Comparison of ENCODE assay signal across 9 cellular contexts in the genomic region with DNA sequence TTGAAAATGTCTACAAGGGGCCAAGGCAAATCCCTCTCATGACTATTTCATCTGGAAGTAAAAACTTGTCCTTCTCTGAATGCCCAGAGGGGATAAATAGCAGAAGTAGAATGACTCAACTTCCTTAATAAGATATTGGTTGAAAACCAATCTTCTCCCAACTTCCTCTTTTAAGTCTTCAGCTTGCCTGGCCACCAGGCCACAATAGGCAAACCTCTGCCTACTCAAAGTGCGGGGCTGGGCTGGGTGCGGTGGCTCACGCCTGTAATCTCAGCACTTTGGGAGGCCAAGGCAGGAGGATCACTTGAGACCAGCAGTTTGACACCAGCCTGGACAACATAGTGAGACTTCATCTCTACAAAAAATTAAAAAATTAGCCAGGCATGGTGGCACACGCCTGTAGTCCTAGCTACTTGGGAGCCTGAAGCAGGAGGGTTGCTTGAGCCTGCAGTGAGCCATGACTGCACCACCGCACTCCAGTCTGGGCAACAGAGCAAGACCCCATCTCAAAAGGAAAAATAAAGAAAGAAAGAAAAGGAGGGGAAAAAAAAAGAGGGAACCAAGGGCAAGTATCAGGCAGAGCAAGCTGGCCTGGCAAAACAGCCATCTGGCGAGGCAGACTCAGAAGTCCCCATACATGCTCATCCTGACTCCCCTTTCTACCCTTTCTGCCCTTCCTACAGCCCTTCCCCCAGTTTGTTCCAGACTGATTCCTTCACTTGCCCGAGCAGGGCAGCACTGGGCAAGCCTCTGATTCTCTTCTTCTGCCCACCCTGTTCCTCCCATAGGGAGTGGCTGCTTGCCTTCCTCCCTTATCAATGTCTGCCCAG. TPM values are rescaled to one million over a fixed set of nuclear protein-coding genes. Genes with fewer than 3 reads are reported as not detected.
A peak's percentile ranks its signal among the peaks of the same experiment; 100 is the strongest.
DNase-seq lines count a peak whose midpoint lies in the region; ATAC-seq and TF ChIP-seq lines count a peak whose summit lies in the region.
"Had no signal": no experiment of that assay in that cellular context is flagged by ENCODE, and none has a peak within 500 bp of the region (broad histone marks: within the 10 kb centered on the region; RNA-seq: fewer than 3 reads in every experiment).

No MANE protein-coding gene starts in this region.

- peaks cover 85% of the 10 kb centered on the region for H3K4me1 Mint-ChIP-seq in CD8-positive, alpha-beta T cell (ENCODE audit: low read depth)
- H3K4me1 Mint-ChIP-seq in activated naive CD8-positive, alpha-beta T cell treated with anti-CD3 and anti-CD28 coated beads, Interleukin-2, amount 50 U/mL, for 24 hours: peaks cover 93% of the 10 kb centered on the region
- H3K4me1 Mint-ChIP-seq in endodermal cell: peaks cover 6% of the 10 kb centered on the region

- no peak overlapping the region for H3K4me3 ChIP-seq in CD8-positive, alpha-beta T cell (ENCODE audit: low read depth, low read length)
- no peak overlapping the region for H3K4me3 ChIP-seq in mucosa of stomach (ENCODE audit: low read length)
- no peak overlapping the region for H3K4me3 ChIP-seq in endodermal cell (ENCODE audit: low read length)
- H3K4me3 ChIP-seq: cardiac muscle cell had no signal

- no peaks in the 10 kb centered on the region for H3K9me3 ChIP-seq in CD8-positive, alpha-beta T cell (ENCODE audit: low read length)
- H3K9me3 ChIP-seq in mucosa of stomach (ENCODE audit: control insufficient read depth, low read length): no peaks in the 10 kb centered on the region
- no peaks in the 10 kb centered on the region for H3K9me3 ChIP-seq in endodermal cell (ENCODE audit: control insufficient read depth, low read length)

- peaks cover 42% of the 10 kb centered on the region for H3K36me3 Mint-ChIP-seq in CD8-positive, alpha-beta T cell
- H3K36me3 Mint-ChIP-seq in activated naive CD8-positive, alpha-beta T cell treated with anti-CD3 and anti-CD28 coated beads, Interleukin-2, amount 50 U/mL, for 24 hours (ENCODE audit: low read depth): peaks cover 42% of the 10 kb centered on the region
- no peaks in the 10 kb centered on the region for H3K36me3 Mint-ChIP-seq in endodermal cell (ENCODE audit: low read depth)

- no peak for TF ChIP-seq CTCF in CD8-positive, alpha-beta T cell (IDR thresholded peaks at IDR 0.05)
- TF ChIP-seq CTCF in endodermal cell (conservative IDR thresholded peaks at IDR 0.05): no peak

- CTCF ChIA-PET in CD8-positive, alpha-beta T cell (lab: Charles Lee): interaction anchor here (1.0 to 5.1 kb wide), 5 partner anchors 19 to 89 kb away, joined by 3 to 28 read pairs (median 4); no protein-coding TSS in a partner anchor

- peak overlapping the region; percentile 81 for H3K27ac Mint-ChIP-seq in CD8-positive, alpha-beta T cell
- H3K27ac Mint-ChIP-seq in activated naive CD8-positive, alpha-beta T cell treated with anti-CD3 and anti-CD28 coated beads, Interleukin-2, amount 50 U/mL, for 24 hours: peak overlapping the region; percentile 67
- no peak overlapping the region for H3K27ac Mint-ChIP-seq in endodermal cell

- intact Hi-C loops in CD8-positive, alpha-beta T cell (cut with DNase I, micrococcal nuclease): no loop called here

- H3K36me3 ChIP-seq in CD8-positive, alpha-beta T cell (ENCODE audit: insufficient read depth, low read length): peaks cover 4% of the 10 kb centered on the region
- H3K36me3 ChIP-seq in mucosa of stomach (ENCODE audit: control insufficient read depth, insufficient read depth, low read length): no peaks in the 10 kb centered on the region
- no peaks in the 10 kb centered on the region for H3K36me3 ChIP-seq in endodermal cell (ENCODE audit: control insufficient read depth, insufficient read depth, low read length)
- H3K36me3 ChIP-seq: cardiac muscle cell had no signal

- no peak overlapping the region for H3K27ac ChIP-seq in CD8-positive, alpha-beta T cell (ENCODE audit: low read depth, low read length)
- H3K27ac ChIP-seq in endodermal cell (ENCODE audit: low read depth, low read length): no peak overlapping the region
- H3K27ac ChIP-seq: cardiac muscle cell had no signal

- H3K27me3 ChIP-seq in CD8-positive, alpha-beta T cell (ENCODE audit: insufficient read depth, low read length): no peaks in the 10 kb centered on the region
- no peaks in the 10 kb centered on the region for H3K27me3 ChIP-seq in mucosa of stomach (ENCODE audit: control insufficient read depth, insufficient read depth, low read length)
- no peaks in the 10 kb centered on the region for H3K27me3 ChIP-seq in endodermal cell (ENCODE audit: control insufficient read depth, insufficient read depth, low read length, poor library complexity, severe bottlenecking)
- H3K27me3 ChIP-seq: cardiac muscle cell had no signal

- H3K27me3 Mint-ChIP-seq in CD8-positive, alpha-beta T cell (ENCODE audit: low read depth): no peaks in the 10 kb centered on the region
- H3K27me3 Mint-ChIP-seq in activated naive CD8-positive, alpha-beta T cell treated with anti-CD3 and anti-CD28 coated beads, Interleukin-2, amount 50 U/mL, for 24 hours: no peaks in the 10 kb centered on the region
- no peaks in the 10 kb centered on the region for H3K27me3 Mint-ChIP-seq in endodermal cell (ENCODE audit: insufficient read depth)

- DNase-seq in CD8-positive, alpha-beta T cell: no peak
- DNase-seq in Kasumi-1 (lab: John Stamatoyannopoulos, UW): peak; percentile 96 to 98
- DNase-seq in activated naive CD8-positive, alpha-beta T cell treated with anti-CD3 and anti-CD28 coated beads, Interleukin-2, amount 50 U/mL, for 24 hours: no peak
- DNase-seq in SHP77 treated with DMSO at 0.1 percent for 48 hours (lab: John Stamatoyannopoulos, UW): no peak
- no peak for DNase-seq in NCI-H510A treated with DMSO at 0.1 percent for 48 hours (lab: John Stamatoyannopoulos, UW)
- DNase-seq in endodermal cell: no peak

- H3K9me3 Mint-ChIP-seq in CD8-positive, alpha-beta T cell: no peaks in the 10 kb centered on the region
- H3K9me3 Mint-ChIP-seq in activated naive CD8-positive, alpha-beta T cell treated with anti-CD3 and anti-CD28 coated beads, Interleukin-2, amount 50 U/mL, for 24 hours: no peaks in the 10 kb centered on the region
- H3K9me3 Mint-ChIP-seq in endodermal cell: no peaks in the 10 kb centered on the region

- POLR2A ChIA-PET in CD8-positive, alpha-beta T cell (lab: Charles Lee): no interaction called here

- 88 to 95% methylated on average over 6 to 7 of the region's 7 CpGs for WGBS in endodermal cell (ENCODE audit: insufficient coverage in 1 of 2, insufficient read length in 1 of 2), 2 experiments

- peak; percentile 20 for ATAC-seq in CD8-positive, alpha-beta T cell
- peak; percentile 12 for ATAC-seq in activated naive CD8-positive, alpha-beta T cell treated with anti-CD3 and anti-CD28 coated beads, Interleukin-2, amount 50 U/mL, for 24 hours
- no peak for ATAC-seq in HG02852 (IDR thresholded peaks at IDR 0.05; ENCODE audit: unreplicated experiment)

- H3K4me1 ChIP-seq in CD8-positive, alpha-beta T cell (ENCODE audit: insufficient read depth, low read length): peaks cover 44% of the 10 kb centered on the region
- peaks cover 76% of the 10 kb centered on the region for H3K4me1 ChIP-seq in mucosa of stomach (ENCODE audit: control insufficient read depth, insufficient read depth, low read length)
- no peaks in the 10 kb centered on the region for H3K4me1 ChIP-seq in endodermal cell (ENCODE audit: control insufficient read depth, insufficient read depth, low read length)

- H3K9ac ChIP-seq in mucosa of stomach (ENCODE audit: low read length) (peak overlapping the region; percentile 20), endodermal cell (ENCODE audit: extremely low read depth, low read length, poor library complexity, severe bottlenecking) (no peak overlapping the region)

- no peak overlapping the region for H3K4me3 Mint-ChIP-seq in CD8-positive, alpha-beta T cell
- H3K4me3 Mint-ChIP-seq in activated naive CD8-positive, alpha-beta T cell treated with anti-CD3 and anti-CD28 coated beads, Interleukin-2, amount 50 U/mL, for 24 hours: no peak overlapping the region
- no peak overlapping the region for H3K4me3 Mint-ChIP-seq in endodermal cell

RNA-seq across cellular contexts. Expression of gene MAP3K14, which starts 20.6 kb away (rescaled TPM):
- total RNA-seq in CD8-positive, alpha-beta T cell: 10 to 100 TPM; 38.1 to 39.1 TPM
- 1 to 10 TPM; 4.6 to 5.5 TPM for total RNA-seq in endodermal cell
- polyA plus RNA-seq in endodermal cell (2013, experiment 1 of 2): 5.3 TPM
- polyA plus RNA-seq in endodermal cell (2013, experiment 2 of 2): 4.0 TPM

RNA-seq across cellular contexts. Expression of gene SPATA32, which starts 34.3 kb away (rescaled TPM):
- total RNA-seq in CD8-positive, alpha-beta T cell: under 1 TPM in 1 of 2 experiments, not detected in 1; 0.22 TPM
- total RNA-seq in endodermal cell: under 1 TPM in 1 of 2 donors, not detected in 1; 0.18 TPM
- not detected for polyA plus RNA-seq in endodermal cell (2013, experiment 1 of 2)
- not detected for polyA plus RNA-seq in endodermal cell (2013, experiment 2 of 2)
- polyA plus RNA-seq: cardiac muscle cell had no signal

Comparison
In these comparisons a context has a peak if more than half of its experiments do, and no peak if none do; other contexts are left out.
1. DNase-seq: peak in Kasumi-1 (2 of 2); none in CD8-positive, alpha-beta T cell (0 of 7), activated naive CD8-positive, alpha-beta T cell treated with anti-CD3 and anti-CD28 coated beads, Interleukin-2, amount 50 U/mL, for 24 hours (single experiment), SHP77 treated with DMSO at 0.1 percent for 48 hours (single experiment), NCI-H510A treated with DMSO at 0.1 percent for 48 hours (single experiment) and endodermal cell (single experiment).
2. RNA of gene MAP3K14, which starts 20.6 kb away (total RNA-seq): 38.1 to 39.1 TPM in CD8-positive, alpha-beta T cell; 4.6 to 5.5 TPM in endodermal cell; every median in the first group is over 4 times any median in the second.